In the genomic region with DNA sequence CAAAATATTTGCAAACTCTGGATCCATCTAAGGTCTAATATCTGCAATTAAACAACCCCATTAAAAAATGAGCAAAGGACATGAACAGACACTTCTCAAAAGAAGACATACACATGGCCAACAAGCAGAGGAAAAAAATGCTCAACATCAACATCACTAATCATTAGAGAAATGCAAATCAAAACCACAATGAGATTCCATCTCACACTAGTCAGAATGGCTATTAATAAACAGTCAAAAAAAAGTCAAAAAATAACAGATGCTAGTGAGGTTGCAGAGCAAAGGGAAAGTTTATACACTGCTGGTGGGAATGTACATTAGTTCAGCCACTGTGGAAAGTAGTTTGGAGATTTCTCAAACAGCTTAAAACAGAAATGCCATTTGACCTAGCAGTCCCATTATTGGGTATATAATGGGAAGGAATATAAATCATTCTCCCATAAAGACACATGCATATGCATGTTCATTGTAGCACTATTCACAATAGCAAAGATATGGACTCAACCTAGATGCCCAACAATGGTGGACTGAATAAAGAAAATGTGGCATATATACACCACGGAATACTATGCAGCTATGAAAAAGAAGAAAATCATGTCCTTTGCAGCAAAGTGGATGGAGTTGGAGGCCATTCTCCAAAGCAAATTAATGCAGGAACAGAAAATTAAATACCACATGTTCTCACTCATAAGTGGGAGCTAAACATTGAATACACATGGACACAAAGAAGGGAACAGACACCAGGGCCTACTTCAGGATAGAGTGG, we compare ENCODE assay signal across 13 cellular contexts. TPM values are rescaled to one million over a fixed set of nuclear protein-coding genes. Genes with fewer than 3 reads are reported as not detected.
DNase-seq lines count a peak whose midpoint lies in the region; ATAC-seq and TF ChIP-seq lines count a peak whose summit lies in the region.
"Had no signal": no experiment of that assay in that cellular context is flagged by ENCODE, and none has a peak within 500 bp of the region (broad histone marks: within the 10 kb centered on the region; RNA-seq: fewer than 3 reads in every experiment).

No MANE protein-coding gene starts in this region.

- no peaks in the 10 kb centered on the region for H3K27me3 Mint-ChIP-seq in activated naive CD4-positive, alpha-beta T cell treated with anti-CD3 and anti-CD28 coated beads, Interleukin-2, amount 10 ng/mL, durations not matched to agents 7 days and 5 days
- H3K27me3 Mint-ChIP-seq in endothelial cell (ENCODE audit: unreplicated experiment): no peaks in the 10 kb centered on the region

- H4K20me1 ChIP-seq in OCI-LY7 (ENCODE audit: insufficient read depth, low read length): 0 out of 2 replicates have a peak, but pooled peaks cover 8% of the 10 kb centered on the region

- peaks cover 77% of the 10 kb centered on the region for H3K79me2 ChIP-seq in OCI-LY7 (ENCODE audit: insufficient read depth, low read depth, low read length)

- H3K27ac Mint-ChIP-seq in activated naive CD4-positive, alpha-beta T cell treated with anti-CD3 and anti-CD28 coated beads, Interleukin-2, amount 10 ng/mL, durations not matched to agents 7 days and 5 days: peak overlapping the region; percentile 1
- no peak overlapping the region for H3K27ac Mint-ChIP-seq in endothelial cell (ENCODE audit: unreplicated experiment)

- H3K4me1 ChIP-seq in OCI-LY7 (ENCODE audit: insufficient read depth, low read length, poor library complexity, severe bottlenecking) (peaks cover 37% of the 10 kb centered on the region), subcutaneous abdominal adipose tissue (ENCODE audit: control insufficient read depth in 5 of 5, insufficient read depth in 5 of 5, low read length in 5 of 5) (peaks cover 2 to 66% (median 36%) of the 10 kb centered on the region in 5 donors), esophagus squamous epithelium (peaks cover 3 to 73% (median 20%) of the 10 kb centered on the region in 3 donors)

- no peak overlapping the region for H3K9ac ChIP-seq in subcutaneous abdominal adipose tissue (ENCODE audit: low read length in 5 of 5)

- WGBS in esophagus squamous epithelium, 2 donors: 86 to 94% methylated on average over 1 of the region's 1 CpG

- peak overlapping the region; percentile 53 for H3K4me3 Mint-ChIP-seq in activated naive CD4-positive, alpha-beta T cell treated with anti-CD3 and anti-CD28 coated beads, Interleukin-2, amount 10 ng/mL, durations not matched to agents 7 days and 5 days
- peak overlapping the region; percentile 32 for H3K4me3 Mint-ChIP-seq in endothelial cell (ENCODE audit: unreplicated experiment)

- H3K36me3 ChIP-seq in OCI-LY7 (ENCODE audit: insufficient read depth, low read length) (peaks cover 97% of the 10 kb centered on the region), subcutaneous abdominal adipose tissue (ENCODE audit: control insufficient read depth in 5 of 5, insufficient read depth in 5 of 5, low read length in 5 of 5) (peaks cover 27 to 67% (median 50%) of the 10 kb centered on the region in 5 donors), esophagus squamous epithelium (peaks cover 13 to 97% (median 15%) of the 10 kb centered on the region in 3 donors)

- TF ChIP-seq CTCF in OCI-LY7 (conservative IDR thresholded peaks at IDR 0.05; ENCODE audit: low read length) (no peak), endothelial cell (IDR thresholded peaks at IDR 0.05; ENCODE audit: unreplicated experiment) (no peak), esophagus squamous epithelium (IDR thresholded peaks at IDR 0.05) (no peak)

- H3K9me2 ChIP-seq in OCI-LY7 (ENCODE audit: insufficient read depth, low read length): no peaks in the 10 kb centered on the region

- intact Hi-C loops in OCI-LY7 (cut with micrococcal nuclease; ENCODE audit: unreplicated experiment): no loop called here
- intact Hi-C loops in esophagus squamous epithelium (cut with DNase I): no loop called here

- peaks cover 70% of the 10 kb centered on the region for H3K4me1 Mint-ChIP-seq in activated naive CD4-positive, alpha-beta T cell treated with anti-CD3 and anti-CD28 coated beads, Interleukin-2, amount 10 ng/mL, durations not matched to agents 7 days and 5 days
- H3K4me1 Mint-ChIP-seq in endothelial cell (ENCODE audit: unreplicated experiment): peaks cover 16% of the 10 kb centered on the region

- H3K4me3 ChIP-seq in OCI-LY7 (ENCODE audit: low read depth, low read length, poor library complexity, severe bottlenecking): peak overlapping the region; percentile 32
- peak overlapping the region in 4 of 5 donors; percentile 14 to 24 (median 22) for H3K4me3 ChIP-seq in subcutaneous abdominal adipose tissue (ENCODE audit: low read depth in 1 of 5, low read length in 5 of 5)
- H3K4me3 ChIP-seq in esophagus squamous epithelium: peak overlapping the region in 1 of 4 donors; percentile 19

- peaks cover 76% of the 10 kb centered on the region for H3K36me3 Mint-ChIP-seq in activated naive CD4-positive, alpha-beta T cell treated with anti-CD3 and anti-CD28 coated beads, Interleukin-2, amount 10 ng/mL, durations not matched to agents 7 days and 5 days
- H3K36me3 Mint-ChIP-seq in endothelial cell (ENCODE audit: low read depth, unreplicated experiment): peaks cover 52% of the 10 kb centered on the region

- peaks cover 9% of the 10 kb centered on the region; the same call in 1 of the 2 replicates for H3K9me3 ChIP-seq in OCI-LY7 (ENCODE audit: low read length)
- no peaks in the 10 kb centered on the region for H3K9me3 ChIP-seq in subcutaneous abdominal adipose tissue (ENCODE audit: control insufficient read depth in 5 of 5, low read length in 5 of 5)
- no peaks in the 10 kb centered on the region for H3K9me3 ChIP-seq in esophagus squamous epithelium

- BruUV-seq in OCI-LY7 (replicated peaks; lab: Mats Ljungman, UMichigan): no TSS peak

- DNase-seq in activated naive CD4-positive, alpha-beta T cell treated with anti-CD3 and anti-CD28 coated beads, Interleukin-2, amount 10 ng/mL, durations not matched to agents 7 days and 5 days: no peak
- no peak for DNase-seq in activated naive CD4-positive, alpha-beta T cell treated with anti-CD3 and anti-CD28 coated beads, Interleukin-2, amount 50 U/mL, for 16 hours
- DNase-seq in OCI-LY7 (ENCODE audit: low spot score) (no peak), endothelial cell (ENCODE audit: low spot score) (no peak), esophagus squamous epithelium (lab: John Stamatoyannopoulos, UW) (no peak), globus pallidus (ENCODE audit: low spot score) (no peak)
- DNase-seq: mesendoderm; NCI-H446; stimulated activated CD4-positive, alpha-beta T cell treated with anti-CD3 and anti-CD28 coated beads, Interleukin-4, amount 100 ng/mL, for 4 hours had no signal

- H3K27ac ChIP-seq in OCI-LY7 (ENCODE audit: low read depth, low read length, poor library complexity, severe bottlenecking): no peak overlapping the region
- no peak overlapping the region for H3K27ac ChIP-seq in subcutaneous abdominal adipose tissue (ENCODE audit: low read depth, low read length)
- H3K27ac ChIP-seq in esophagus squamous epithelium: no peak overlapping the region
- H3K27ac ChIP-seq: C4-2B, VCaP had no signal

- no peaks in the 10 kb centered on the region for H3K27me3 ChIP-seq in subcutaneous abdominal adipose tissue (ENCODE audit: control insufficient read depth in 5 of 5, insufficient read depth in 4 of 5, low read length in 5 of 5)
- H3K27me3 ChIP-seq in esophagus squamous epithelium: no peaks in the 10 kb centered on the region

- CTCF ChIA-PET in activated naive CD4-positive, alpha-beta T cell treated with anti-CD3 and anti-CD28 coated beads, Interleukin-2, amount 10 ng/mL, durations not matched to agents 7 days and 5 days (lab: Charles Lee): interaction anchor here (0.7 kb wide), 1 partner anchor 16 kb away, joined by 3 read pairs; no protein-coding TSS in a partner anchor
- CTCF ChIA-PET in OCI-LY7 (lab: Charles Lee; ENCODE audit: unreplicated experiment): no interaction called here

- H3K4me2 ChIP-seq in OCI-LY7 (ENCODE audit: low read length): peak overlapping the region; percentile 30; the same call in 1 of the 2 replicates

- H2AFZ ChIP-seq in OCI-LY7 (ENCODE audit: low read length): no peak overlapping the region

- POLR2A ChIA-PET in OCI-LY7 (lab: Charles Lee): interaction anchor here (0.6 kb wide), 1 partner anchor 200 kb away, joined by 3 read pairs; no protein-coding TSS in a partner anchor

- no peak for TF ChIP-seq POLR2A in esophagus squamous epithelium (IDR thresholded peaks at IDR 0.05)

- H3K9me3 Mint-ChIP-seq in activated naive CD4-positive, alpha-beta T cell treated with anti-CD3 and anti-CD28 coated beads, Interleukin-2, amount 10 ng/mL, durations not matched to agents 7 days and 5 days: peaks cover 7% of the 10 kb centered on the region
- no peaks in the 10 kb centered on the region for H3K9me3 Mint-ChIP-seq in endothelial cell (ENCODE audit: unreplicated experiment)

- ATAC-seq in HG03460 (IDR thresholded peaks at IDR 0.05; ENCODE audit: unreplicated experiment): no peak

RNA-seq across cellular contexts. Expression of a gene that starts 9.1 kb away (rescaled TPM):
- 14.9 and 15.1 TPM in 2 replicates for total RNA-seq in OCI-LY7 (2014; rRNA removed; shearing (Covaris generic))
- total RNA-seq in OCI-LY7 (2022) (17.1 and 17.6 TPM in 2 replicates), endothelial cell (ENCODE audit: unreplicated experiment) (25.0 TPM), esophagus squamous epithelium (10 to 100 TPM; 12.8 to 25.2 (median 17.9) TPM)

RNA-seq across cellular contexts. Expression of a gene that starts 49.6 kb away (rescaled TPM):
- 48.2 and 53.9 TPM in 2 replicates for total RNA-seq in OCI-LY7 (2014; rRNA removed; shearing (Covaris generic))
- total RNA-seq in OCI-LY7 (2022) (54.3 and 57.0 TPM in 2 replicates), endothelial cell (ENCODE audit: unreplicated experiment) (29.6 TPM), esophagus squamous epithelium (10 to 100 TPM; 19.8 to 35.7 (median 30.8) TPM)
